In the genomic region with DNA sequence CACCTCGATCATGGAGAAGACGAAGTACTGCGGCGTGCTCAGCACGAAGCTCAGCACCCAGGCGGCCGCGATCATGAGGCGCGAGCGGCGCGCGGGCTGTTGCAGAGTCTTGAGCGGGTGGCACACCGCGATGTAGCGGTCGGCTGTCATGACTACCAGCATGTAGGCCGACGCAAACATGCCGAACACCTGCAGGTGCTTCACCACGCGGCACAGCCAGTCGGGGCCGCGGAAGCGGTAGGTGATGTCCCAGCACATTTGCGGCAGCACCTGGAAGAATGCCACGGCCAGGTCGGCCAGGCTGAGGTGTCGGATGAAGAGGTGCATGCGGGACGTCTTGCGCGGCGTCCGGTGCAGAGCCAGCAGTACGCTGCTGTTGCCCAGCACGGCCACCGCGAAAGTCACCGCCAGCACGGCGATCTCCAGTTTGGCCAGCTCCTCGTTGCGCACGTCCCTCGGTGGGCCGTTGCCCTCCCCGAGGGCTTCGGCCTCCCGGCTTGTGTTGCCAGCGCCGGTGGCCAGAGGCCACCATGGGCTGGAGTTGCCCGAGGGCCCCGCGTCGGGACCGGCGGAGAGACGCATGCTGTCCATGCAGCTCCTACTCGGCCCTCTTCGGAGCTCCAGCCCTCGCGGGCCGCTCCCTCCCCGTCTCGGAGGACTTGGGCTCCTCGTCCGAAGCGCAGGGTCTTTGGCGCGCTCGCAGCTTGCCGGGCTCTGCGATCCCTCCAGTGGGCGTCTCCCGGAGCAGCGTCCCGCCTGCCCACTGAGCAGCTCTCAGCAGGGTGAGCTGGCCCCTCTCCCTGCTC, we compare ENCODE assay signal across 9 cellular contexts. TPM values are rescaled to one million over a fixed set of nuclear protein-coding genes. Genes with fewer than 3 reads are reported as not detected.
DNase-seq lines count a peak whose midpoint lies in the region; FAIRE-seq and TF ChIP-seq lines count a peak whose summit lies in the region.
"Had no signal": no experiment of that assay in that cellular context is flagged by ENCODE, and none has a peak within 500 bp of the region (broad histone marks: within the 10 kb centered on the region; RNA-seq: fewer than 3 reads in every experiment).

No MANE protein-coding gene starts in this region.

- H3K27me3 ChIP-seq in breast epithelium (peaks cover 3 to 54% of the 10 kb centered on the region in 2 donors), H1 (replicated peaks in 1 of 4; ENCODE audit: control insufficient read depth in 3 of 4, extremely low read depth in 1 of 4, insufficient read depth in 3 of 4, low read length in 3 of 4) (peaks cover 17 to 41% (median 34%) of the 10 kb centered on the region in 4 experiments), uterus (no peaks in the 10 kb centered on the region)

- H3K79me2 ChIP-seq in H1 (ENCODE audit: control insufficient read depth in 1 of 2, insufficient read depth in 2 of 2, low read length in 2 of 2), result no peaks in the 10 kb centered on the region

- FAIRE-seq in H1 (lab: Jason Lieb, UNC), result no peak
- FAIRE-seq: G401.6 had no signal

- H4K91ac ChIP-seq in H1 (replicated peaks; ENCODE audit: insufficient read length, low read length), result no peak overlapping the region

- peak overlapping the region in 1 of 2 donors; percentile 28 for H3K27ac ChIP-seq in breast epithelium
- no peak overlapping the region for H3K27ac ChIP-seq in H1 (ENCODE audit: low read depth, low read length)
- H3K27ac ChIP-seq in uterus, result peak overlapping the region; percentile 66 to 76

- CTCF ChIA-PET in MCF 10A (lab: Yijun Ruan, JAX), result interaction anchor here (0.5 to 3.1 kb wide), 15 partner anchors 11 to 1052 kb away, joined by 3 to 25 read pairs (median 4); no protein-coding TSS in a partner anchor
- CTCF ChIA-PET in H1 (lab: Charles Lee; ENCODE audit: partially characterized antibody), result interaction anchor here (1.1 to 2.9 kb wide), 14 partner anchors 9 to 299 kb away, joined by 3 to 19 read pairs (median 6); no protein-coding TSS in a partner anchor

- H3K9me3 Mint-ChIP-seq in MCF 10A (ENCODE audit: unreplicated experiment) (no peaks in the 10 kb centered on the region), mesothelial cell of epicardium (peaks cover 12% of the 10 kb centered on the region)

- DNase-seq in breast epithelium (ENCODE audit: low spot score in 2 of 2) (no peak), MCF 10A (ENCODE audit: unreplicated experiment) (no peak), H1 (ENCODE audit: low read depth in 1 of 2, low spot score in 2 of 2) (peak; percentile 27 to 83), mesothelial cell of epicardium (ENCODE audit: low spot score in 2 of 2, unreplicated experiment in 2 of 2) (peak; percentile 21 to 52), uterus (peak; percentile 15 to 24), NCI-H446 treated with DMSO at 0.1 percent for 48 hours (lab: John Stamatoyannopoulos, UW) (no peak), DMS114 treated with DMSO at 0.1 percent for 48 hours (lab: John Stamatoyannopoulos, UW; ENCODE audit: unreplicated experiment) (no peak)
- DNase-seq in stimulated activated naive CD4-positive, alpha-beta T cell treated with Interleukin-2 at 50 U/mL for 16 hours (lab: John Stamatoyannopoulos, UW), result no peak

- no peak overlapping the region for H4K5ac ChIP-seq in H1 (ENCODE audit: insufficient read length, low read depth, low read length)

- POLR2A ChIA-PET in MCF 10A (lab: Yijun Ruan, JAX), result no interaction called here
- POLR2A ChIA-PET in H1 (lab: Charles Lee; ENCODE audit: partially characterized antibody), result interaction anchor here (1.6 kb wide), 1 partner anchor 178 kb away, joined by 3 read pairs; no protein-coding TSS in a partner anchor

- no peaks in the 10 kb centered on the region for H3K9me3 ChIP-seq in breast epithelium
- peaks cover 0 to 6% of the 10 kb centered on the region in 2 experiments; a peak in 2 of 4 replicates for H3K9me3 ChIP-seq in H1 (ENCODE audit: insufficient read depth in 2 of 2, low read depth in 1 of 2, low read length in 1 of 2)
- no peaks in the 10 kb centered on the region for H3K9me3 ChIP-seq in uterus

- H3K9ac ChIP-seq in H1 (replicated peaks in 1 of 4; ENCODE audit: extremely low read depth in 1 of 4, low read depth in 3 of 4, low read length in 3 of 4), result peak overlapping the region in 2 of 4 experiments; percentile 13 to 28; a peak in 3 of 7 replicates

- intact Hi-C loops in breast epithelium (cut with DNase I; ENCODE audit: low total_unique reads) (no loop called here), MCF 10A (cut with micrococcal nuclease) (loop anchor here (5.0 kb wide), 1 partner anchor 302 kb away; no protein-coding TSS in a partner anchor), uterus (cut with DNase I; ENCODE audit: low total_unique reads) (no loop called here)

- no peak overlapping the region for H3K14ac ChIP-seq in H1 (ENCODE audit: insufficient read length)

- H3K36me3 Mint-ChIP-seq in MCF 10A (ENCODE audit: insufficient read depth, unreplicated experiment), result no peaks in the 10 kb centered on the region
- no peaks in the 10 kb centered on the region for H3K36me3 Mint-ChIP-seq in mesothelial cell of epicardium

- TF ChIP-seq POLR2A in breast epithelium (IDR thresholded peaks at IDR 0.05) (no peak), H1 (IDR thresholded peaks at IDR 0.05; ENCODE audit: control extremely low read depth in 1 of 2, low read depth in 2 of 2, low read length in 2 of 2) (no peak), uterus (IDR thresholded peaks at IDR 0.05) (no peak)

- H3K27ac Mint-ChIP-seq in MCF 10A (ENCODE audit: low read depth, unreplicated experiment) (no peak overlapping the region), mesothelial cell of epicardium (no peak overlapping the region)

- H3K27me3 Mint-ChIP-seq in MCF 10A (ENCODE audit: insufficient read depth, unreplicated experiment) (peaks cover 98% of the 10 kb centered on the region), mesothelial cell of epicardium (ENCODE audit: low read depth) (peaks cover 94% of the 10 kb centered on the region)

- peak overlapping the region; percentile 3 for H4K8ac ChIP-seq in H1 (ENCODE audit: extremely low read depth, insufficient read depth, low read length)

- H3K36me3 ChIP-seq in breast epithelium (no peaks in the 10 kb centered on the region), H1 (ENCODE audit: control insufficient read depth in 2 of 4, insufficient read depth in 4 of 4, low read length in 3 of 4) (no peaks in the 10 kb centered on the region), uterus (no peaks in the 10 kb centered on the region)

- H4K20me1 ChIP-seq in H1 (replicated peaks in 1 of 2; ENCODE audit: control insufficient read depth in 1 of 2, insufficient read depth in 2 of 2, low read length in 2 of 2), result peaks cover 2 to 5% of the 10 kb centered on the region in 2 experiments

- no peak for TF ChIP-seq EP300 in H1 (IDR thresholded peaks at IDR 0.05; ENCODE audit: borderline replicate concordance in 1 of 2, low read depth in 2 of 2, low read length in 2 of 2)

- no peak overlapping the region for H2BK5ac ChIP-seq in H1 (ENCODE audit: low read depth, low read length)

- H3K4ac ChIP-seq in H1 (replicated peaks; ENCODE audit: insufficient read length, low read depth, low read length), result no peak overlapping the region

- H3K4me1 Mint-ChIP-seq in MCF 10A (ENCODE audit: insufficient read depth, unreplicated experiment) (peaks cover 12% of the 10 kb centered on the region), mesothelial cell of epicardium (peaks cover 21% of the 10 kb centered on the region)

- H3K4me1 ChIP-seq in breast epithelium, result peaks cover 0 to 9% of the 10 kb centered on the region in 2 donors
- peaks cover 0 to 13% (median 9%) of the 10 kb centered on the region in 4 experiments; a peak in 5 of 7 replicates for H3K4me1 ChIP-seq in H1 (replicated peaks in 1 of 4; ENCODE audit: control insufficient read depth in 3 of 4, insufficient read depth in 4 of 4, low read length in 3 of 4)
- H3K4me1 ChIP-seq in uterus, result no peaks in the 10 kb centered on the region

- peak overlapping the region; percentile 53; the same call in 1 of the 2 replicates for H2BK15ac ChIP-seq in H1 (ENCODE audit: low read length)

- H3K18ac ChIP-seq in H1 (ENCODE audit: extremely low read depth, low read length), result 0 out of 2 replicates have a peak overlapping the region, but pooled peaks have one; percentile 39

- H3K4me3 ChIP-seq in breast epithelium (peak overlapping the region; percentile 48 to 70 (median 53)), H1 (ENCODE audit: extremely low read depth in 1 of 4, insufficient read depth in 2 of 4, low read depth in 3 of 4, low read length in 4 of 4) (peak overlapping the region; percentile 46 to 65 (median 58)), uterus (peak overlapping the region; percentile 47 to 48)

- H2BK120ac ChIP-seq in H1 (replicated peaks; ENCODE audit: low read depth, low read length), result no peak overlapping the region

- peak overlapping the region; percentile 30; the same call in 1 of the 2 replicates for H2BK12ac ChIP-seq in H1 (ENCODE audit: low read depth, low read length)

- H2AFZ ChIP-seq in H1 (ENCODE audit: low read length), result peak overlapping the region; percentile 90

- H3K56ac ChIP-seq in H1 (replicated peaks; ENCODE audit: insufficient read length, low read depth, low read length), result no peak overlapping the region

- no peak overlapping the region for H2BK20ac ChIP-seq in H1 (ENCODE audit: low read length)

- H3K4me3 Mint-ChIP-seq in MCF 10A (ENCODE audit: unreplicated experiment), result no peak overlapping the region
- peak overlapping the region; percentile 58 for H3K4me3 Mint-ChIP-seq in mesothelial cell of epicardium

- peaks cover 22% of the 10 kb centered on the region for H3K23me2 ChIP-seq in H1 (ENCODE audit: low read depth, low read length)

- H3K23ac ChIP-seq in H1 (ENCODE audit: insufficient read length), result no peak overlapping the region

- peak overlapping the region; percentile 97 to 98 for H3K4me2 ChIP-seq in H1 (ENCODE audit: insufficient read depth in 1 of 2, low read depth in 2 of 2, low read length in 2 of 2)

- H2AK5ac ChIP-seq in H1 (ENCODE audit: low read depth, low read length), result no peak overlapping the region

- 3% methylated on average over 80 of the region's 81 CpGs; no CpG with 5 or more reads in 1 of the 2 experiments for WGBS in H1 (ENCODE audit: extremely low coverage in 1 of 2, insufficient coverage in 1 of 2, insufficient read length in 1 of 2, insufficient replicate concordance in 2 of 2, low coverage in 1 of 2, low lambda C conversion rate in 2 of 2, missing lambda C conversion rate in 1 of 2), 2 experiments

- TF ChIP-seq CTCF in breast epithelium (IDR thresholded peaks at IDR 0.05), result no peak
- TF ChIP-seq CTCF in MCF 10A (IDR thresholded peaks at IDR 0.05; ENCODE audit: unreplicated experiment), result no peak
- TF ChIP-seq CTCF in H1 (IDR thresholded peaks at IDR 0.05; ENCODE audit: control extremely low read depth in 1 of 3, insufficient read depth in 1 of 3, low read depth in 1 of 3, low read length in 3 of 3), result no peak
- no peak for TF ChIP-seq CTCF in mesothelial cell of epicardium (IDR thresholded peaks at IDR 0.05; ENCODE audit: unreplicated experiment)
- TF ChIP-seq CTCF in uterus (IDR thresholded peaks at IDR 0.05), result no peak

- no peaks in the 10 kb centered on the region for H3K79me1 ChIP-seq in H1 (ENCODE audit: low read depth, low read length)

- TF ChIP-seq RAD21 in H1 (IDR thresholded peaks at IDR 0.05 in 1 of 2, conservative IDR thresholded peaks at IDR 0.05 in 1 of 2; ENCODE audit: low read depth in 2 of 2, low read length in 2 of 2), result no peak

- BruUV-seq in MCF 10A (replicated peaks; lab: Mats Ljungman, UMichigan), result no TSS peak

RNA-seq across cellular contexts. Expression of gene AVPR1A, which starts 0.5 kb away (rescaled TPM):
- total RNA-seq in breast epithelium (10 to 100 TPM in 2 of 3 donors, 1 to 10 TPM in 1; 7.5 to 50.4 (median 14.7) TPM), MCF 10A (2022) (not detected in 2 replicates), mesothelial cell of epicardium (0.09 to 0.13 TPM (median 0.11 TPM) in 3 replicates), uterus (10 to 100 TPM in 3 of 4 donors, 1 to 10 TPM in 1; 8.7 to 59.9 (median 19.7) TPM)
- 0.11 and 0.20 TPM in 2 replicates for total RNA-seq in H1 (2021; fragmentation: NEBNext Ultra II Directional; extraction: Animal tissue kit (Norgen Biotek cat#: 25700))
- 0.13 and 0.14 TPM in 2 replicates for polyA plus RNA-seq in H1 (2011; rRNA removed)
- polyA plus RNA-seq in H1 (2011; cell fraction: cytosol; rRNA removed), result 0.09 TPM
- 0.01 TPM for polyA plus RNA-seq in H1 (2011; cell fraction: nucleus; rRNA removed)
- 0.09 to 0.11 TPM (median 0.11 TPM) in 3 of 4 replicates, not detected in the other for polyA plus RNA-seq in H1 (2012, experiment 1 of 2)
- not detected for polyA plus RNA-seq in H1 (2012, experiment 2 of 2)
- polyA plus RNA-seq in H1 (2013, experiment 1 of 2), result 0.12 TPM
- 0.29 TPM for polyA plus RNA-seq in H1 (2013, experiment 2 of 2)
- polyA minus RNA-seq in H1 (2011; rRNA and poly(A)+ RNA removed), result 0.13 and 0.49 TPM in 2 replicates
- 0.15 TPM for polyA minus RNA-seq in H1 (2011; cell fraction: cytosol; rRNA and poly(A)+ RNA removed)
- 0.30 TPM for polyA minus RNA-seq in H1 (2011; cell fraction: nucleus; rRNA and poly(A)+ RNA removed)

Comparison
In these comparisons a context has a peak if more than half of its experiments do, and no peak if none do; other contexts are left out.
1. DNase-seq: peak in H1 (2 of 2), mesothelial cell of epicardium (2 of 2) and uterus (2 of 2); none in breast epithelium (0 of 2), MCF 10A (single experiment), NCI-H446 treated with DMSO at 0.1 percent for 48 hours (single experiment), DMS114 treated with DMSO at 0.1 percent for 48 hours (single experiment) and stimulated activated naive CD4-positive, alpha-beta T cell treated with Interleukin-2 at 50 U/mL for 16 hours (single experiment).
2. Peak in every context shown above with its lines, with median percentiles within 50 percentile points of each other: H3K4me3 ChIP-seq.